22 cellular contexts compared by ENCODE assay signal in genomic region chr4:147371661-147372060, GRCh38.
DNase-seq lines count a peak whose midpoint lies in the region; ATAC-seq and TF ChIP-seq lines count a peak whose summit lies in the region.
"Had no signal": no experiment of that assay in that cellular context is flagged by ENCODE, and none has a peak within 500 bp of the region (broad histone marks: within the 10 kb centered on the region; RNA-seq: fewer than 3 reads in every experiment).

No MANE protein-coding gene starts in this region.

- CTCF ChIA-PET in Panc1 (lab: Charles Lee) = no interaction called here

- H3K36me3 ChIP-seq in Panc1 (ENCODE audit: control insufficient read depth, insufficient read depth, low read length) (no peaks in the 10 kb centered on the region), mucosa of descending colon (ENCODE audit: low read depth) (no peaks in the 10 kb centered on the region)
- H3K36me3 ChIP-seq: BLaER1, sigmoid colon had no signal

- no peaks in the 10 kb centered on the region for H3K9me3 ChIP-seq in Panc1 (ENCODE audit: control insufficient read depth, insufficient read depth, low read depth, low read length)
- H3K9me3 ChIP-seq in mucosa of descending colon = no peaks in the 10 kb centered on the region
- H3K9me3 ChIP-seq: BLaER1, sigmoid colon had no signal

- intact Hi-C loops in Panc1 (cut with micrococcal nuclease; ENCODE audit: unreplicated experiment) = no loop called here
- intact Hi-C loops in mucosa of descending colon (cut with DNase I, micrococcal nuclease) = no loop called here

- POLR2A ChIA-PET in Panc1 (lab: Charles Lee) = no interaction called here

- no peak for ATAC-seq in Panc1
- ATAC-seq in mucosa of descending colon = peak; percentile 37
- ATAC-seq in HG03457 (IDR thresholded peaks at IDR 0.05; ENCODE audit: unreplicated experiment) = no peak
- no peak for ATAC-seq in HG02884 (IDR thresholded peaks at IDR 0.05; ENCODE audit: unreplicated experiment)
- ATAC-seq: T-helper 17 cell had no signal

- no peaks in the 10 kb centered on the region for H3K27me3 ChIP-seq in Panc1 (ENCODE audit: control insufficient read depth, insufficient read depth, low read length)
- H3K27me3 ChIP-seq: BLaER1, sigmoid colon had no signal

- H3K4me1 ChIP-seq in Panc1 (ENCODE audit: control insufficient read depth, insufficient read depth, low read length) (no peaks in the 10 kb centered on the region), mucosa of descending colon (ENCODE audit: low read depth) (peaks cover 17% of the 10 kb centered on the region)
- H3K4me1 ChIP-seq: BLaER1 had no signal

- TF ChIP-seq CTCF in Panc1 (IDR thresholded peaks at IDR 0.05) = no peak
- TF ChIP-seq CTCF in epithelial cell of esophagus (IDR thresholded peaks at IDR 0.05; ENCODE audit: insufficient read depth, low read depth, low read length, missing control alignments) = no peak
- TF ChIP-seq CTCF in mucosa of descending colon (IDR thresholded peaks at IDR 0.05) = no peak

- in situ Hi-C loops in Panc1 (cut with HindIII; ENCODE audit: low pct_unique_long_range_greater_than_20kb, low sequenced_read_pairs) = no loop called here

- H3K4me3 ChIP-seq in Panc1 (ENCODE audit: low read depth in 2 of 2, low read length in 2 of 2) (no peak overlapping the region), epithelial cell of esophagus (ENCODE audit: low read length) (no peak overlapping the region), mucosa of descending colon (no peak overlapping the region)
- H3K4me3 ChIP-seq: BLaER1, sigmoid colon had no signal

- no TSS peak for BruUV-seq in Panc1 (replicated peaks; lab: Mats Ljungman, UMichigan)

- DNase-seq in ELR (ENCODE audit: low read depth) (peak; percentile 90), Panc1 (ENCODE audit: low read depth, low spot score) (peak; percentile 46), epithelial cell of esophagus (ENCODE audit: low read depth) (peak; percentile 91), mucosa of descending colon (no peak), COLO668 (lab: John Stamatoyannopoulos, UW; ENCODE audit: unreplicated experiment) (no peak), hepatic stellate cell (ENCODE audit: low spot score) (no peak)
- DNase-seq: activated CD4-positive, CD25-positive, alpha-beta regulatory T cell treated with anti-CD3 and anti-CD28 coated beads, Interleukin-2, amount 50 U/mL, for 72 hours; activated naive CD4-positive, alpha-beta T cell treated with Interleukin-2 at 50 U/mL for 16 hours; DMS79; effector CD4-positive, alpha-beta T cell; H7; NCI-H1048; NCI-H2107; NCI-H69; occipital lobe; sigmoid colon; stimulated activated CD4-positive, alpha-beta T cell treated with anti-CD3 and anti-CD28 coated beads, Interleukin-4, amount 100 ng/mL, for 1 hour; stimulated activated CD8-positive, alpha-beta memory T cell treated with anti-CD3 and anti-CD28 coated beads, Interleukin-4, amount 100 ng/mL, for 48 hours; T-helper 17 cell had no signal

- no peak overlapping the region for H3K27ac ChIP-seq in Panc1 (ENCODE audit: low read length)
- H3K27ac ChIP-seq: BLaER1, sigmoid colon had no signal

Comparison
In these comparisons a context has a peak if more than half of its experiments do, and no peak if none do; other contexts are left out.
1. DNase-seq: peak in ELR (single experiment), Panc1 (single experiment) and epithelial cell of esophagus (single experiment); none in mucosa of descending colon (0 of 3), COLO668 (single experiment) and hepatic stellate cell (single experiment).